ENCODE assay signal across 9 cellular contexts in the genomic region with DNA sequence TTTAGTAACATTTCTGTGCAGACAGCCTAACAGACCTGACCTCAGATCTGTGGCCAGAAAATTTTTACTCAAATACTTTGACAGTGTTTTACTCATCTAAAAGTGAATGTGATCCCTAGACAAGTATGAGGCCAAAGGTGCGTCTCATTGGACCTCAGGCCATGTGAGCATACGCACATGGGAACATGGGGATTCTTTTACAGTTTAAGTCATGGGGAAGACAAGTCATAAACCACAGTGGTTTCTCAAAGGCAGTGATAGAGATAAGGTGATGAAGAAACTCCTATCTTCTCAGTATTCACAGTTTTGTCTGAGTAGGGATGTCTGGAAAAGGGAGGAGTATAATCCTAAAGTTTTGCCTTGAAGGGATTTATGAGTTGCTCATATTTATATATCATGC.
DNase-seq lines count a peak whose midpoint lies in the region; ATAC-seq and TF ChIP-seq lines count a peak whose summit lies in the region.
"Had no signal": no experiment of that assay in that cellular context is flagged by ENCODE, and none has a peak within 500 bp of the region (broad histone marks: within the 10 kb centered on the region; RNA-seq: fewer than 3 reads in every experiment).

No MANE protein-coding gene starts in this region.

- peaks cover 35% of the 10 kb centered on the region for H3K4me1 ChIP-seq in RWPE2 (ENCODE audit: insufficient read depth, poor library complexity, severe bottlenecking)

- intact Hi-C loops in lower leg skin (cut with DNase I; ENCODE audit: low total_unique reads) = no loop called here

- no peak for TF ChIP-seq POLR2A in lower leg skin (IDR thresholded peaks at IDR 0.05)

- ATAC-seq in GM19035 (IDR thresholded peaks at IDR 0.05; ENCODE audit: unreplicated experiment) (peak; percentile 42), RWPE2 (ENCODE audit: low read depth) (peak; percentile 31; the same call in 1 of the 3 replicates), GM18909 (IDR thresholded peaks at IDR 0.05; ENCODE audit: poor library complexity, unreplicated experiment) (no peak)
- ATAC-seq: T-cell had no signal

- H3K27me3 ChIP-seq in RWPE2 (ENCODE audit: insufficient read depth, poor library complexity, severe bottlenecking) = no peaks in the 10 kb centered on the region

- H3K4me3 ChIP-seq in RWPE2 (ENCODE audit: severe bottlenecking) (no peak overlapping the region), lower leg skin (ENCODE audit: low read depth, poor library complexity, severe bottlenecking) (no peak overlapping the region)

- peaks cover 19% of the 10 kb centered on the region for H3K36me3 ChIP-seq in RWPE2 (ENCODE audit: low read depth)

- no peak overlapping the region for H3K27ac ChIP-seq in RWPE2 (ENCODE audit: poor library complexity, severe bottlenecking)

- DNase-seq in EH (ENCODE audit: low read depth) (peak; percentile 50), RWPE2 (ENCODE audit: low spot score) (no peak), kidney tubule cell (ENCODE audit: low spot score) (peak; percentile 52), KBM-7 (no peak), NCI-H1105 (lab: John Stamatoyannopoulos, UW) (no peak), lower leg skin (ENCODE audit: low spot score in 2 of 2) (no peak)
- DNase-seq: T-cell had no signal

- no peak for TF ChIP-seq CTCF in RWPE2 (IDR thresholded peaks at IDR 0.05; ENCODE audit: poor library complexity, severe bottlenecking)
- TF ChIP-seq CTCF in lower leg skin (IDR thresholded peaks at IDR 0.05) = no peak

- peaks cover 4% of the 10 kb centered on the region for H3K9me3 ChIP-seq in RWPE2 (ENCODE audit: severe bottlenecking)

- WGBS in lower leg skin, 2 donors = 75 to 76% methylated on average over 2 of the region's 2 CpGs

- in situ Hi-C loops in KBM-7 (cut with MboI; ENCODE audit: low pct_unique_long_range_greater_than_20kb, low sequenced_read_pairs) = no loop called here

Comparison
In these comparisons a context has a peak if more than half of its experiments do, and no peak if none do; other contexts are left out.
1. DNase-seq: peak in EH (single experiment) and kidney tubule cell (single experiment); none in RWPE2 (single experiment), KBM-7 (single experiment), NCI-H1105 (single experiment) and lower leg skin (0 of 2).